Comparison of ENCODE assay signal across 1 cellular context in the genomic region with DNA sequence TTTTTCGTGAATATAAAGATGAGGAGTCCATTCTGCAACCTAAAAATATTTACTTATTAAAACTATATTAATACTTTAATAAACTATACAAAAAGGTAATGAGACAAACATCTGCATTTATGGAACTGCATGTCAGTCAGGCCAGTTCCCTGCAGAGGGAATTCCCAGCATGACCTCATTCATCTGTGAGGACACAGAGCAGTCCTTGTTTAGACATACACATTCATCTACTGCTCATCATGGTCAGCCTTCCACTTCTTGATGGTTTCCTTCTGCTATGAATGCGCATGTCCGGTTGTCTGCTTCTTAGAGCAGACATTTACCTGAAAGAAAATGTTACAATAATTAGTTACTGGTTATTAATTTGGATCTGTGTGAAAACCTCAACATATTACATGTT.
TF ChIP-seq lines count a peak whose summit lies in the region.

No MANE protein-coding gene starts in this region.

TF ChIP-seq in IMR-90, 13 proteins besides CTCF, POLR2A, EP300 and RAD21 (continued from another document):
- TF ChIP-seq, protein P1, sequence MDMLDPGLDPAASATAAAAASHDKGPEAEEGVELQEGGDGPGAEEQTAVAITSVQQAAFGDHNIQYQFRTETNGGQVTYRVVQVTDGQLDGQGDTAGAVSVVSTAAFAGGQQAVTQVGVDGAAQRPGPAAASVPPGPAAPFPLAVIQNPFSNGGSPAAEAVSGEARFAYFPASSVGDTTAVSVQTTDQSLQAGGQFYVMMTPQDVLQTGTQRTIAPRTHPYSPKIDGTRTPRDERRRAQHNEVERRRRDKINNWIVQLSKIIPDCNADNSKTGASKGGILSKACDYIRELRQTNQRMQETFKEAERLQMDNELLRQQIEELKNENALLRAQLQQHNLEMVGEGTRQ (IDR thresholded peaks at IDR 0.05; ENCODE audit: low read depth, low read length) = no peak
- TF ChIP-seq SMC3 (IDR thresholded peaks at IDR 0.05; ENCODE audit: low read depth, low read length) (no peak), MAZ (IDR thresholded peaks at IDR 0.05; ENCODE audit: borderline replicate concordance, low read depth, low read length) (no peak), MXI1 (IDR thresholded peaks at IDR 0.05; ENCODE audit: borderline replicate concordance, low read depth, low read length) (no peak), RFX5 (IDR thresholded peaks at IDR 0.05; ENCODE audit: low read depth, low read length) (no peak), CEBPB (IDR thresholded peaks at IDR 0.05; ENCODE audit: low read depth, low read length) (no peak)
- TF ChIP-seq, protein P2, sequence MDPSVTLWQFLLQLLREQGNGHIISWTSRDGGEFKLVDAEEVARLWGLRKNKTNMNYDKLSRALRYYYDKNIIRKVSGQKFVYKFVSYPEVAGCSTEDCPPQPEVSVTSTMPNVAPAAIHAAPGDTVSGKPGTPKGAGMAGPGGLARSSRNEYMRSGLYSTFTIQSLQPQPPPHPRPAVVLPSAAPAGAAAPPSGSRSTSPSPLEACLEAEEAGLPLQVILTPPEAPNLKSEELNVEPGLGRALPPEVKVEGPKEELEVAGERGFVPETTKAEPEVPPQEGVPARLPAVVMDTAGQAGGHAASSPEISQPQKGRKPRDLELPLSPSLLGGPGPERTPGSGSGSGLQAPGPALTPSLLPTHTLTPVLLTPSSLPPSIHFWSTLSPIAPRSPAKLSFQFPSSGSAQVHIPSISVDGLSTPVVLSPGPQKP (IDR thresholded peaks at IDR 0.05; ENCODE audit: borderline replicate concordance, low read depth, low read length) = no peak
TF ChIP-seq in IMR-90: peak in this region for 0.
